8 cellular contexts compared by ENCODE assay signal in the genomic region with DNA sequence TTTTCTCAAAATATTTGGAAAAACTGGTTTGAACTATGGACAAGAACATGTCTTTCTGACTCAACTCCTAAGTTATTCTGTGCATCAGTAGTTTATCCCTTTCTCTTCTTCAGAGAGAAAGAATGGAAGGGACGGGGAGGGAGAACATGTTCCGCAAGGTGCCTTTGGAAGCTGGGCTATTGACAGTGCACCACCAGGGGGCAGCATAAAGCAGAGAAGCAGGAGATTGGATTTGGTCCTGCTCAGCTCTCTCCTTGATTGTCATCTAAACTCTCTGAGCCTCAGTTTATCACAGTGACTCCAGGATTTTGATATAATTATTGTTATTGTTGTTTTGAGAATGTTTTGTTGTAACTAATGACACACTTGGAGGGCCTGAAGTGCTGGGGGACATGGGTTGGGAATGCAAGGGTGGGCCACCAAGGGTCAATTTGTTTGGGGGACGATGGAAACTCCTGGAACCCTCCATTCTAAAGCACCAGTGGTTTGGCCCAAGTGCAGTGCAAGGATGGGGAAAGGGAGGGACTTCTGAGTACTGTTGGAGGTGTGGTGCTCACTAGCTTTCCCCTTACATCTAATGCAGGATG. TPM values are rescaled to one million over a fixed set of nuclear protein-coding genes. Genes with fewer than 3 reads are reported as not detected.
DNase-seq lines count a peak whose midpoint lies in the region; ATAC-seq and TF ChIP-seq lines count a peak whose summit lies in the region.

No MANE protein-coding gene starts in this region.

- no peaks in the 10 kb centered on the region for H3K27me3 ChIP-seq in esophagus squamous epithelium

- peaks cover 0 to 19% (median 17%) of the 10 kb centered on the region in 3 donors for H3K36me3 Mint-ChIP-seq in naive thymus-derived CD8-positive, alpha-beta T cell
- H3K36me3 Mint-ChIP-seq in stimulated activated memory B cell treated with anti-CD40 and anti-IgM and Interleukin-4, amounts not matched to agents 10 μg/mL and 1 μg/mL and 100 μg/mL, for 72 hours: peaks cover 16% of the 10 kb centered on the region

- peaks cover 0 to 6% (median 0%) of the 10 kb centered on the region in 3 donors for H3K4me1 ChIP-seq in esophagus squamous epithelium

- in situ Hi-C loops in GM13976 (cut with MboI; ENCODE audit: low sequenced_read_pairs, unreplicated experiment): no loop called here

- ATAC-seq in naive thymus-derived CD8-positive, alpha-beta T cell: peak in 1 of 2 donors; percentile 57
- peak; percentile 66 for ATAC-seq in stimulated activated memory B cell treated with anti-CD40 and anti-IgM and Interleukin-4, amounts not matched to agents 10 μg/mL and 1 μg/mL and 100 μg/mL, for 72 hours

- no peak for TF ChIP-seq POLR2A in esophagus squamous epithelium (IDR thresholded peaks at IDR 0.05)

- peak; percentile 45 for DNase-seq in 8988T
- peak; percentile 70 for DNase-seq in GM13976 (ENCODE audit: low spot score)
- peak; percentile 38 for DNase-seq in HS-27A (ENCODE audit: low read depth)
- peak; percentile 81 for DNase-seq in OCI-M1 (lab: John Stamatoyannopoulos, UW)
- DNase-seq in activated T-cell treated with anti-CD3 and anti-CD28 coated beads for 24 hours (ENCODE audit: low read depth): peak; percentile 71
- no peak for DNase-seq in esophagus squamous epithelium (lab: John Stamatoyannopoulos, UW)
- DNase-seq in naive thymus-derived CD8-positive, alpha-beta T cell: peak; percentile 47 to 84 (median 69)

- H3K27ac Mint-ChIP-seq in naive thymus-derived CD8-positive, alpha-beta T cell: peak overlapping the region in 1 of 10 donors; percentile 6
- H3K27ac Mint-ChIP-seq in stimulated activated memory B cell treated with anti-CD40 and anti-IgM and Interleukin-4, amounts not matched to agents 10 μg/mL and 1 μg/mL and 100 μg/mL, for 72 hours: no peak overlapping the region

- peaks cover 0 to under 1% (median 0%) of the 10 kb centered on the region in 9 donors for H3K9me3 Mint-ChIP-seq in naive thymus-derived CD8-positive, alpha-beta T cell
- H3K9me3 Mint-ChIP-seq in stimulated activated memory B cell treated with anti-CD40 and anti-IgM and Interleukin-4, amounts not matched to agents 10 μg/mL and 1 μg/mL and 100 μg/mL, for 72 hours: no peaks in the 10 kb centered on the region

- POLR2A ChIA-PET in naive thymus-derived CD8-positive, alpha-beta T cell (lab: Charles Lee): no interaction called here

- no peak overlapping the region for H3K4me3 Mint-ChIP-seq in naive thymus-derived CD8-positive, alpha-beta T cell
- H3K4me3 Mint-ChIP-seq in stimulated activated memory B cell treated with anti-CD40 and anti-IgM and Interleukin-4, amounts not matched to agents 10 μg/mL and 1 μg/mL and 100 μg/mL, for 72 hours: no peak overlapping the region

- H3K4me3 ChIP-seq in esophagus squamous epithelium: no peak overlapping the region

- no peaks in the 10 kb centered on the region for H3K27me3 Mint-ChIP-seq in naive thymus-derived CD8-positive, alpha-beta T cell
- H3K27me3 Mint-ChIP-seq in stimulated activated memory B cell treated with anti-CD40 and anti-IgM and Interleukin-4, amounts not matched to agents 10 μg/mL and 1 μg/mL and 100 μg/mL, for 72 hours: no peaks in the 10 kb centered on the region

- TF ChIP-seq CTCF in GM13976 (IDR thresholded peaks at IDR 0.05; ENCODE audit: borderline replicate concordance, control extremely low read depth, extremely low read depth, insufficient read depth, missing control alignments): peak; percentile 91
- TF ChIP-seq CTCF in esophagus squamous epithelium (IDR thresholded peaks at IDR 0.05): peak; percentile 70 to 88 (median 86)

- intact Hi-C loops in esophagus squamous epithelium (cut with DNase I): no loop called here

- H3K9me3 ChIP-seq in esophagus squamous epithelium: no peaks in the 10 kb centered on the region

- H3K36me3 ChIP-seq in esophagus squamous epithelium: peaks cover 0 to 10% (median 0%) of the 10 kb centered on the region in 3 donors

- H3K4me1 Mint-ChIP-seq in naive thymus-derived CD8-positive, alpha-beta T cell: peaks cover 0 to 5% (median 2%) of the 10 kb centered on the region in 4 donors
- H3K4me1 Mint-ChIP-seq in stimulated activated memory B cell treated with anti-CD40 and anti-IgM and Interleukin-4, amounts not matched to agents 10 μg/mL and 1 μg/mL and 100 μg/mL, for 72 hours: no peaks in the 10 kb centered on the region

- WGBS in esophagus squamous epithelium, 2 donors: 35 to 44% methylated on average over 3 of the region's 3 CpGs

- no peak overlapping the region for H3K27ac ChIP-seq in esophagus squamous epithelium

RNA-seq across cellular contexts. Expression of a gene that starts 45.3 kb away (rescaled TPM):
- total RNA-seq in esophagus squamous epithelium: 10 to 100 TPM; 13.0 to 40.8 (median 25.1) TPM
- total RNA-seq in naive thymus-derived CD8-positive, alpha-beta T cell: 10 to 100 TPM; 17.1 to 17.5 TPM
- 10 to 100 TPM; 13.4 to 18.6 (median 18.0) TPM for polyA plus RNA-seq in naive thymus-derived CD8-positive, alpha-beta T cell
